Comparison of ENCODE assay signal across 1 cellular context in the genomic region with DNA sequence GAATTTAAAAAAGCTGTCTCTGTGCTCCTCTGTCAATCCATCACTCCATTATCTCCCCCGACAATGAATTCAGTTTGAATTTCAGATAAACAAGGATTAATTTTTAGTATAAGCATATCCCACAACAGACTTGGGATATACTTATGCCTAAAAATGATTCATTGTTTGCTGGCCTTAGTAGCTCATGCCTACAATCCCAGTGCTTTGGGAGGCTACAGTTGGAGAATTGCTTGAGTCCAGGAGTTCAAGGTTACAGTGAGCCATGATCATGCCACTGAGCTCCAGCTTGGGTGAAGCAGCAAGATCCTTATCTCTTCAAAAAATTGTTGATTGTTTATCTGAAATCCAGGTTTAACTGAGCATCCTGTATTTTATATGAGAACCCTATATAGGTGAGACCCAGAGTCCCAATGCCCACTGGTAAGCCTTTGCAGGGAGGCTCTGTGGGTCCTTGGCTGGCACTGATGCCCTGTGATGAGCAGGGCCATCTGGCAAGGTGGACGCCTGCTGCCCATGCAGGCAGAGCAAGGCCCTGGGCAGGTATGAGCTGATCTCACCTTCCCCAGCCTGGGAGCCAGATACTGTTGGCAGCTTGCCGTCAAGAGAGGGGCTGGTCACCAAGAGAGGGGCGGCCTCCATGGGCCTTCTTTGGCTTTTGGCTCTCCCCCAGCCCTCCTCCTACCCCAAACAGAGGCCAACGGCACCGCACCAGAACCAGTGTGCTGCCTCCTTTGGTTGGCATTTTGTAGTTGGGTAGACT.
A peak's percentile ranks its signal among the peaks of the same experiment; 100 is the strongest.
TF ChIP-seq lines count a peak whose summit lies in the region.

No MANE protein-coding gene starts in this region.

TF ChIP-seq in HepG2, 621 proteins besides CTCF, POLR2A, EP300 and RAD21 (continued from another document):
- no peak for TF ChIP-seq ZNF282 (IDR thresholded peaks at IDR 0.05; ENCODE audit: partially characterized antibody)
- TF ChIP-seq REPIN1 (CRISPR knock-in tag; IDR thresholded peaks at IDR 0.05; ENCODE audit: borderline replicate concordance, low read depth): 0 out of 2 replicates have a peak, but pooled peaks have one; percentile 29
- peak; percentile 75; the same call in 1 of the 2 replicates for TF ChIP-seq ZNF670 (CRISPR knock-in tag; IDR thresholded peaks at IDR 0.05; ENCODE audit: borderline replicate concordance)
- TF ChIP-seq, protein P1, sequence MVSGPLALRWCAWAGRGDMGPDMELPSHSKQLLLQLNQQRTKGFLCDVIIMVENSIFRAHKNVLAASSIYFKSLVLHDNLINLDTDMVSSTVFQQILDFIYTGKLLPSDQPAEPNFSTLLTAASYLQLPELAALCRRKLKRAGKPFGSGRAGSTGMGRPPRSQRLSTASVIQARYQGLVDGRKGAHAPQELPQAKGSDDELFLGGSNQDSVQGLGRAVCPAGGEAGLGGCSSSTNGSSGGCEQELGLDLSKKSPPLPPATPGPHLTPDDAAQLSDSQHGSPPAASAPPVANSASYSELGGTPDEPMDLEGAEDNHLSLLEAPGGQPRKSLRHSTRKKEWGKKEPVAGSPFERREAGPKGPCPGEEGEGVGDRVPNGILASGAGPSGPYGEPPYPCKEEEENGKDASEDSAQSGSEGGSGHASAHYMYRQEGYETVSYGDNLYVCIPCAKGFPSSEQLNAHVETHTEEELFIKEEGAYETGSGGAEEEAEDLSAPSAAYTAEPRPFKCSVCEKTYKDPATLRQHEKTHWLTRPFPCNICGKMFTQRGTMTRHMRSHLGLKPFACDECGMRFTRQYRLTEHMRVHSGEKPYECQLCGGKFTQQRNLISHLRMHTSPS (CRISPR knock-in tag; IDR thresholded peaks at IDR 0.05; ENCODE audit: low read depth): peak; percentile 6; the same call in 1 of the 2 replicates
- TF ChIP-seq, protein P2, sequence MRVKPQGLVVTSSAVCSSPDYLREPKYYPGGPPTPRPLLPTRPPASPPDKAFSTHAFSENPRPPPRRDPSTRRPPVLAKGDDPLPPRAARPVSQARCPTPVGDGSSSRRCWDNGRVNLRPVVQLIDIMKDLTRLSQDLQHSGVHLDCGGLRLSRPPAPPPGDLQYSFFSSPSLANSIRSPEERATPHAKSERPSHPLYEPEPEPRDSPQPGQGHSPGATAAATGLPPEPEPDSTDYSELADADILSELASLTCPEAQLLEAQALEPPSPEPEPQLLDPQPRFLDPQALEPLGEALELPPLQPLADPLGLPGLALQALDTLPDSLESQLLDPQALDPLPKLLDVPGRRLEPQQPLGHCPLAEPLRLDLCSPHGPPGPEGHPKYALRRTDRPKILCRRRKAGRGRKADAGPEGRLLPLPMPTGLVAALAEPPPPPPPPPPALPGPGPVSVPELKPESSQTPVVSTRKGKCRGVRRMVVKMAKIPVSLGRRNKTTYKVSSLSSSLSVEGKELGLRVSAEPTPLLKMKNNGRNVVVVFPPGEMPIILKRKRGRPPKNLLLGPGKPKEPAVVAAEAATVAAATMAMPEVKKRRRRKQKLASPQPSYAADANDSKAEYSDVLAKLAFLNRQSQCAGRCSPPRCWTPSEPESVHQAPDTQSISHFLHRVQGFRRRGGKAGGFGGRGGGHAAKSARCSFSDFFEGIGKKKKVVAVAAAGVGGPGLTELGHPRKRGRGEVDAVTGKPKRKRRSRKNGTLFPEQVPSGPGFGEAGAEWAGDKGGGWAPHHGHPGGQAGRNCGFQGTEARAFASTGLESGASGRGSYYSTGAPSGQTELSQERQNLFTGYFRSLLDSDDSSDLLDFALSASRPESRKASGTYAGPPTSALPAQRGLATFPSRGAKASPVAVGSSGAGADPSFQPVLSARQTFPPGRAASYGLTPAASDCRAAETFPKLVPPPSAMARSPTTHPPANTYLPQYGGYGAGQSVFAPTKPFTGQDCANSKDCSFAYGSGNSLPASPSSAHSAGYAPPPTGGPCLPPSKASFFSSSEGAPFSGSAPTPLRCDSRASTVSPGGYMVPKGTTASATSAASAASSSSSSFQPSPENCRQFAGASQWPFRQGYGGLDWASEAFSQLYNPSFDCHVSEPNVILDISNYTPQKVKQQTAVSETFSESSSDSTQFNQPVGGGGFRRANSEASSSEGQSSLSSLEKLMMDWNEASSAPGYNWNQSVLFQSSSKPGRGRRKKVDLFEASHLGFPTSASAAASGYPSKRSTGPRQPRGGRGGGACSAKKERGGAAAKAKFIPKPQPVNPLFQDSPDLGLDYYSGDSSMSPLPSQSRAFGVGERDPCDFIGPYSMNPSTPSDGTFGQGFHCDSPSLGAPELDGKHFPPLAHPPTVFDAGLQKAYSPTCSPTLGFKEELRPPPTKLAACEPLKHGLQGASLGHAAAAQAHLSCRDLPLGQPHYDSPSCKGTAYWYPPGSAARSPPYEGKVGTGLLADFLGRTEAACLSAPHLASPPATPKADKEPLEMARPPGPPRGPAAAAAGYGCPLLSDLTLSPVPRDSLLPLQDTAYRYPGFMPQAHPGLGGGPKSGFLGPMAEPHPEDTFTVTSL (CRISPR knock-in tag; IDR thresholded peaks at IDR 0.05; ENCODE audit: borderline replicate concordance): 0 out of 2 replicates have a peak, but pooled peaks have one; percentile 28
- TF ChIP-seq FOSL1 (CRISPR knock-in tag; IDR thresholded peaks at IDR 0.05; ENCODE audit: borderline replicate concordance): 0 out of 2 replicates have a peak, but pooled peaks have one; percentile 12
- TF ChIP-seq AGO2 (optimal IDR thresholded peaks at IDR 0.05; ENCODE audit: low read depth, low read length): peak; percentile 71
- TF ChIP-seq MED13 (CRISPR knock-in tag; IDR thresholded peaks at IDR 0.05): 0 out of 2 replicates have a peak, but pooled peaks have one; percentile 27
- TF ChIP-seq FOSL2 (CRISPR knock-in tag; IDR thresholded peaks at IDR 0.05): peak; percentile 86
- TF ChIP-seq KDM2A (CRISPR knock-in tag; IDR thresholded peaks at IDR 0.05; ENCODE audit: borderline replicate concordance, low read depth): 0 out of 2 replicates have a peak, but pooled peaks have one; percentile 38
- TF ChIP-seq CEBPB (IDR thresholded peaks at IDR 0.05; ENCODE audit: borderline replicate concordance, low read depth, low read length): no peak
- TF ChIP-seq ZNF367 (CRISPR knock-in tag; IDR thresholded peaks at IDR 0.05; ENCODE audit: borderline replicate concordance): no peak
- TF ChIP-seq HNF4A (CRISPR knock-in tag; IDR thresholded peaks at IDR 0.05): peak; percentile 72
- TF ChIP-seq, protein P3, sequence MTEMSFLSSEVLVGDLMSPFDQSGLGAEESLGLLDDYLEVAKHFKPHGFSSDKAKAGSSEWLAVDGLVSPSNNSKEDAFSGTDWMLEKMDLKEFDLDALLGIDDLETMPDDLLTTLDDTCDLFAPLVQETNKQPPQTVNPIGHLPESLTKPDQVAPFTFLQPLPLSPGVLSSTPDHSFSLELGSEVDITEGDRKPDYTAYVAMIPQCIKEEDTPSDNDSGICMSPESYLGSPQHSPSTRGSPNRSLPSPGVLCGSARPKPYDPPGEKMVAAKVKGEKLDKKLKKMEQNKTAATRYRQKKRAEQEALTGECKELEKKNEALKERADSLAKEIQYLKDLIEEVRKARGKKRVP (CRISPR knock-in tag; IDR thresholded peaks at IDR 0.05): 0 out of 4 replicates have a peak, but pooled peaks of 1 of the 2 experiments have one; percentile 20
- TF ChIP-seq DPF2 (CRISPR knock-in tag; IDR thresholded peaks at IDR 0.05; ENCODE audit: borderline replicate concordance, low read depth): no peak
- TF ChIP-seq SNAI1 (CRISPR knock-in tag; IDR thresholded peaks at IDR 0.05; ENCODE audit: borderline replicate concordance): peak; percentile 32; the same call in 1 of the 2 replicates
- TF ChIP-seq ZNF10 (CRISPR knock-in tag; IDR thresholded peaks at IDR 0.05; ENCODE audit: borderline replicate concordance, low read depth): no peak
- TF ChIP-seq TCF7L2 (IDR thresholded peaks at IDR 0.05; ENCODE audit: low read depth, low read length): no peak
- TF ChIP-seq, protein P4, sequence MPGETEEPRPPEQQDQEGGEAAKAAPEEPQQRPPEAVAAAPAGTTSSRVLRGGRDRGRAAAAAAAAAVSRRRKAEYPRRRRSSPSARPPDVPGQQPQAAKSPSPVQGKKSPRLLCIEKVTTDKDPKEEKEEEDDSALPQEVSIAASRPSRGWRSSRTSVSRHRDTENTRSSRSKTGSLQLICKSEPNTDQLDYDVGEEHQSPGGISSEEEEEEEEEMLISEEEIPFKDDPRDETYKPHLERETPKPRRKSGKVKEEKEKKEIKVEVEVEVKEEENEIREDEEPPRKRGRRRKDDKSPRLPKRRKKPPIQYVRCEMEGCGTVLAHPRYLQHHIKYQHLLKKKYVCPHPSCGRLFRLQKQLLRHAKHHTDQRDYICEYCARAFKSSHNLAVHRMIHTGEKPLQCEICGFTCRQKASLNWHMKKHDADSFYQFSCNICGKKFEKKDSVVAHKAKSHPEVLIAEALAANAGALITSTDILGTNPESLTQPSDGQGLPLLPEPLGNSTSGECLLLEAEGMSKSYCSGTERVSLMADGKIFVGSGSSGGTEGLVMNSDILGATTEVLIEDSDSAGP (CRISPR knock-in tag; IDR thresholded peaks at IDR 0.05; ENCODE audit: borderline replicate concordance): peak; percentile 19; the same call in 1 of the 2 replicates
- TF ChIP-seq ZNF652 (CRISPR knock-in tag; IDR thresholded peaks at IDR 0.05; ENCODE audit: borderline replicate concordance, low read depth): peak; percentile 38; the same call in 1 of the 2 replicates
- TF ChIP-seq ASH2L (IDR thresholded peaks at IDR 0.05; ENCODE audit: insufficient read length, low read depth, low read length): peak; percentile 25
- TF ChIP-seq, protein P5, sequence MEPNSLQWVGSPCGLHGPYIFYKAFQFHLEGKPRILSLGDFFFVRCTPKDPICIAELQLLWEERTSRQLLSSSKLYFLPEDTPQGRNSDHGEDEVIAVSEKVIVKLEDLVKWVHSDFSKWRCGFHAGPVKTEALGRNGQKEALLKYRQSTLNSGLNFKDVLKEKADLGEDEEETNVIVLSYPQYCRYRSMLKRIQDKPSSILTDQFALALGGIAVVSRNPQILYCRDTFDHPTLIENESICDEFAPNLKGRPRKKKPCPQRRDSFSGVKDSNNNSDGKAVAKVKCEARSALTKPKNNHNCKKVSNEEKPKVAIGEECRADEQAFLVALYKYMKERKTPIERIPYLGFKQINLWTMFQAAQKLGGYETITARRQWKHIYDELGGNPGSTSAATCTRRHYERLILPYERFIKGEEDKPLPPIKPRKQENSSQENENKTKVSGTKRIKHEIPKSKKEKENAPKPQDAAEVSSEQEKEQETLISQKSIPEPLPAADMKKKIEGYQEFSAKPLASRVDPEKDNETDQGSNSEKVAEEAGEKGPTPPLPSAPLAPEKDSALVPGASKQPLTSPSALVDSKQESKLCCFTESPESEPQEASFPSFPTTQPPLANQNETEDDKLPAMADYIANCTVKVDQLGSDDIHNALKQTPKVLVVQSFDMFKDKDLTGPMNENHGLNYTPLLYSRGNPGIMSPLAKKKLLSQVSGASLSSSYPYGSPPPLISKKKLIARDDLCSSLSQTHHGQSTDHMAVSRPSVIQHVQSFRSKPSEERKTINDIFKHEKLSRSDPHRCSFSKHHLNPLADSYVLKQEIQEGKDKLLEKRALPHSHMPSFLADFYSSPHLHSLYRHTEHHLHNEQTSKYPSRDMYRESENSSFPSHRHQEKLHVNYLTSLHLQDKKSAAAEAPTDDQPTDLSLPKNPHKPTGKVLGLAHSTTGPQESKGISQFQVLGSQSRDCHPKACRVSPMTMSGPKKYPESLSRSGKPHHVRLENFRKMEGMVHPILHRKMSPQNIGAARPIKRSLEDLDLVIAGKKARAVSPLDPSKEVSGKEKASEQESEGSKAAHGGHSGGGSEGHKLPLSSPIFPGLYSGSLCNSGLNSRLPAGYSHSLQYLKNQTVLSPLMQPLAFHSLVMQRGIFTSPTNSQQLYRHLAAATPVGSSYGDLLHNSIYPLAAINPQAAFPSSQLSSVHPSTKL (CRISPR knock-in tag; IDR thresholded peaks at IDR 0.05): peak; percentile 70
- peak in 1 of 2 experiments; percentile 43; a peak in 1 of 4 replicates for TF ChIP-seq NR2F1 (CRISPR knock-in tag; IDR thresholded peaks at IDR 0.05)
- peak; percentile 68 for TF ChIP-seq RARA (CRISPR knock-in tag; IDR thresholded peaks at IDR 0.05)
- no peak for TF ChIP-seq REXO4 (CRISPR knock-in tag; IDR thresholded peaks at IDR 0.05; ENCODE audit: borderline replicate concordance)
- TF ChIP-seq ZNF33A (CRISPR knock-in tag; IDR thresholded peaks at IDR 0.05; ENCODE audit: borderline replicate concordance): 0 out of 2 replicates have a peak, but pooled peaks have one; percentile 70
- TF ChIP-seq NR2F6 (IDR thresholded peaks at IDR 0.05): 0 out of 2 replicates have a peak, but pooled peaks have one; percentile 6
- TF ChIP-seq NR2F6 (CRISPR knock-in tag; IDR thresholded peaks at IDR 0.05): 0 out of 2 replicates have a peak, but pooled peaks have one; percentile 18
- peak; percentile 19; the same call in 1 of the 2 replicates for TF ChIP-seq ZNF350 (CRISPR knock-in tag; IDR thresholded peaks at IDR 0.05; ENCODE audit: borderline replicate concordance, low read depth)
- TF ChIP-seq, protein P6, sequence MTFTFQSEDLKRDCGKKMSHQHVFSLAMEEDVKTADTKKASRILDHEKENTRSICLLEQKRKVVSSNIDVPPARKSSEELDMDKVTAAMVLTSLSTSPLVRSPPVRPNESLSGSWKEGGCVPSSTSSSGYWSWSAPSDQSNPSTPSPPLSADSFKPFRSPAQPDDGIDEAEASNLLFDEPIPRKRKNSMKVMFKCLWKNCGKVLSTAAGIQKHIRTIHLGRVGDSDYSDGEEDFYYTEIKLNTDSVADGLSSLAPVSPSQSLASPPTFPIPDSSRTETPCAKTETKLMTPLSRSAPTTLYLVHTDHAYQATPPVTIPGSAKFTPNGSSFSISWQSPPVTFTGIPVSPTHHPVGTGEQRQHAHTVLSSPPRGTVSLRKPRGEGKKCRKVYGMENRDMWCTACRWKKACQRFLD (CRISPR knock-in tag; IDR thresholded peaks at IDR 0.05; ENCODE audit: borderline replicate concordance): no peak
- TF ChIP-seq HNRNPL (IDR thresholded peaks at IDR 0.05; ENCODE audit: low read depth, low read length): peak; percentile 93
- no peak; the same call in 1 of the 2 replicates for TF ChIP-seq NCOR1 (IDR thresholded peaks at IDR 0.05; ENCODE audit: borderline replicate concordance, low read length)
- TF ChIP-seq SOX6 (IDR thresholded peaks at IDR 0.05): no peak
- peak; percentile 61 for TF ChIP-seq SOX6 (CRISPR knock-in tag; IDR thresholded peaks at IDR 0.05)
- TF ChIP-seq, protein P7, sequence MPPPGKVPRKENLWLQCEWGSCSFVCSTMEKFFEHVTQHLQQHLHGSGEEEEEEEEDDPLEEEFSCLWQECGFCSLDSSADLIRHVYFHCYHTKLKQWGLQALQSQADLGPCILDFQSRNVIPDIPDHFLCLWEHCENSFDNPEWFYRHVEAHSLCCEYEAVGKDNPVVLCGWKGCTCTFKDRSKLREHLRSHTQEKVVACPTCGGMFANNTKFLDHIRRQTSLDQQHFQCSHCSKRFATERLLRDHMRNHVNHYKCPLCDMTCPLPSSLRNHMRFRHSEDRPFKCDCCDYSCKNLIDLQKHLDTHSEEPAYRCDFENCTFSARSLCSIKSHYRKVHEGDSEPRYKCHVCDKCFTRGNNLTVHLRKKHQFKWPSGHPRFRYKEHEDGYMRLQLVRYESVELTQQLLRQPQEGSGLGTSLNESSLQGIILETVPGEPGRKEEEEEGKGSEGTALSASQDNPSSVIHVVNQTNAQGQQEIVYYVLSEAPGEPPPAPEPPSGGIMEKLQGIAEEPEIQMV (CRISPR knock-in tag; IDR thresholded peaks at IDR 0.05; ENCODE audit: low read depth): 0 out of 2 replicates have a peak, but pooled peaks have one; percentile 10
- 0 out of 2 replicates have a peak, but pooled peaks have one; percentile 83 for TF ChIP-seq ZNF484 (CRISPR knock-in tag; IDR thresholded peaks at IDR 0.05; ENCODE audit: borderline replicate concordance, low read depth)
- TF ChIP-seq KLF6 (CRISPR knock-in tag; IDR thresholded peaks at IDR 0.05): no peak
- no peak for TF ChIP-seq ATF7-NPFF (CRISPR knock-in tag; IDR thresholded peaks at IDR 0.05; ENCODE audit: low read depth)
- peak; percentile 15; the same call in 1 of the 2 replicates for TF ChIP-seq CCDC6 (CRISPR knock-in tag; IDR thresholded peaks at IDR 0.05)
